Comparison of ENCODE assay signal across 9 cellular contexts in genomic region chr11:68127791-68128681, GRCh38. TPM values are rescaled to one million over a fixed set of nuclear protein-coding genes. Genes with fewer than 3 reads are reported as not detected.
DNase-seq lines count a peak whose midpoint lies in the region; ATAC-seq, FAIRE-seq and TF ChIP-seq lines count a peak whose summit lies in the region.
"Had no signal": no experiment of that assay in that cellular context is flagged by ENCODE, and none has a peak within 500 bp of the region (broad histone marks: within the 10 kb centered on the region; RNA-seq: fewer than 3 reads in every experiment).

No MANE protein-coding gene starts in this region.

- peak overlapping the region; percentile 98 for H3K27ac ChIP-seq in HUES64 (ENCODE audit: low read depth, low read length)
- H3K27ac ChIP-seq in HepG2 (ENCODE audit: extremely low read length, insufficient read depth, low read length) = peak overlapping the region; percentile 99
- peak overlapping the region; percentile 55 for H3K27ac ChIP-seq in substantia nigra (ENCODE audit: low read depth, low read length, poor library complexity, severe bottlenecking)

- H3K4me3 ChIP-seq in HUES64 (ENCODE audit: low read length) (peak overlapping the region; percentile 39), HepG2 (replicated peaks in 1 of 3; ENCODE audit: insufficient read depth in 1 of 3, low read depth in 2 of 3, low read length in 3 of 3) (peak overlapping the region; percentile 59 to 78 (median 62))

- TF ChIP-seq CTCF in HepG2 (CRISPR knock-in tag; IDR thresholded peaks at IDR 0.05) = peak; percentile 37; the same call in 1 of the 2 replicates

- H3K9me3 ChIP-seq in HUES64 (ENCODE audit: insufficient read depth, low read depth, low read length) = peaks cover 22% of the 10 kb centered on the region
- peaks cover 12% of the 10 kb centered on the region; the same call in 1 of the 2 replicates for H3K9me3 ChIP-seq in HepG2 (ENCODE audit: low read length)

- peaks cover 2% of the 10 kb centered on the region for H3K79me2 ChIP-seq in HepG2 (ENCODE audit: insufficient read depth, low read length)

- peak; percentile 84 for ATAC-seq in HepG2
- no peak for ATAC-seq in GM21390 (IDR thresholded peaks at IDR 0.05; ENCODE audit: unreplicated experiment)
- ATAC-seq in HG02970 (IDR thresholded peaks at IDR 0.05; ENCODE audit: low FRiP score, unreplicated experiment) = no peak
- ATAC-seq in GM18511 (IDR thresholded peaks at IDR 0.05; ENCODE audit: unreplicated experiment) = no peak

- DNase-seq in ecto neural progenitor cell (ENCODE audit: low spot score) (peak; percentile 89), HepG2 (ENCODE audit: low spot score) (peak; percentile 90), substantia nigra (lab: John Stamatoyannopoulos, UW) (peak in 35 of 49 donors; percentile 25 to 91 (median 55))
- no peak for DNase-seq in effector CD8-positive, alpha-beta T cell (lab: John Stamatoyannopoulos, UW)

- no peak for TF ChIP-seq POLR2A in HepG2 (IDR thresholded peaks at IDR 0.05; ENCODE audit: insufficient read depth in 1 of 2, low read depth in 2 of 2, low read length in 2 of 2)

- no peak for FAIRE-seq in HepG2 (lab: Jason Lieb, UNC)
- FAIRE-seq: TTC549 had no signal

- in situ Hi-C loops in HepG2 (cut with HindIII; ENCODE audit: extremely low pct_ligation_motif_present, low pct_unique_long_range_greater_than_20kb) = no loop called here

- BruUV-seq in HepG2 (replicated peaks; lab: Mats Ljungman, UMichigan) = TSS peak; percentile 85

- TF ChIP-seq EP300 in HepG2 (IDR thresholded peaks at IDR 0.05; ENCODE audit: low read depth in 2 of 2, low read length in 2 of 2) (peak in 1 of 2 experiments; percentile 74; a peak in 3 of 4 replicates), HepG2 (CRISPR knock-in tag; IDR thresholded peaks at IDR 0.05; ENCODE audit: borderline replicate concordance) (peak; percentile 32; the same call in 1 of the 2 replicates)

- intact Hi-C loops in HepG2 (cut with micrococcal nuclease; ENCODE audit: unreplicated experiment) = loop anchor here (2.0 kb wide), 1 partner anchor 19 kb away; no protein-coding TSS in a partner anchor

- CTCF ChIA-PET in HepG2 (lab: Yijun Ruan, JAX; ENCODE audit: low intra/inter-chr PET ratio, low total read pairs) = no interaction called here

- H3K9ac ChIP-seq in HUES64 (ENCODE audit: low read depth, low read length) (peak overlapping the region; percentile 65), HepG2 (ENCODE audit: insufficient read depth, low read depth, low read length) (peak overlapping the region; percentile 84)

- H3K27me3 ChIP-seq in HUES64 (ENCODE audit: insufficient read depth, low read length) (no peaks in the 10 kb centered on the region), HepG2 (ENCODE audit: control insufficient read depth in 1 of 2, insufficient read depth in 2 of 2, low read length in 2 of 2) (no peaks in the 10 kb centered on the region)

- H4K20me1 ChIP-seq in HepG2 (ENCODE audit: insufficient read depth, low read length) = no peaks in the 10 kb centered on the region

- peak; percentile 46 for TF ChIP-seq RAD21 in HepG2 (CRISPR knock-in tag; IDR thresholded peaks at IDR 0.05)

- 8% methylated on average over 47 of the region's 48 CpGs for WGBS in HUES64
- 3% methylated on average over 4 of the region's 48 CpGs for WGBS in HepG2 (ENCODE audit: low lambda C conversion rate)

- POLR2A ChIA-PET in HepG2 (lab: Yijun Ruan, JAX) = interaction anchor here (0.7 to 7.6 kb wide), 14 partner anchors 10 to 171 kb away, joined by 3 to 196 read pairs (median 10); partner anchors contain the start of genes ALDH3B1 and TCIRG1

- H3K36me3 ChIP-seq in HUES64 (ENCODE audit: insufficient read depth, low read length) (no peaks in the 10 kb centered on the region), HepG2 (replicated peaks in 1 of 2; ENCODE audit: control insufficient read depth in 1 of 2, insufficient read depth in 2 of 2, low read length in 2 of 2) (no peaks in the 10 kb centered on the region)

- no peak overlapping the region for H2AFZ ChIP-seq in HepG2 (ENCODE audit: low read length)

- H3K4me1 ChIP-seq in HUES64 (ENCODE audit: insufficient read depth, low read length) (peaks cover 36% of the 10 kb centered on the region), HepG2 (ENCODE audit: insufficient read depth, low read length) (peaks cover 66% of the 10 kb centered on the region)

- peak overlapping the region; percentile 99 for H3K4me2 ChIP-seq in HepG2 (ENCODE audit: low read depth, low read length)

TF ChIP-seq in HepG2, 621 proteins besides CTCF, POLR2A, EP300 and RAD21 (continues in another document):
- TF ChIP-seq NFIC (IDR thresholded peaks at IDR 0.05; ENCODE audit: low read length) (peak; percentile 43; the same call in 1 of the 2 replicates), ZMYM4 (CRISPR knock-in tag; IDR thresholded peaks at IDR 0.05) (no peak), ZNF788 (CRISPR knock-in tag; IDR thresholded peaks at IDR 0.05; ENCODE audit: borderline replicate concordance) (no peak; the same call in 1 of the 2 replicates), ZMYM2 (CRISPR knock-in tag; IDR thresholded peaks at IDR 0.05) (peak; percentile 86), TFDP1 (CRISPR knock-in tag; IDR thresholded peaks at IDR 0.05; ENCODE audit: borderline replicate concordance) (0 out of 2 replicates have a peak, but pooled peaks have one; percentile 16), NFYC (CRISPR knock-in tag; IDR thresholded peaks at IDR 0.05) (no peak), ZSCAN29 (CRISPR knock-in tag; conservative IDR thresholded peaks at IDR 0.05) (no peak), ZNF605 (CRISPR knock-in tag; IDR thresholded peaks at IDR 0.05) (no peak), ZSCAN31 (CRISPR knock-in tag; IDR thresholded peaks at IDR 0.05; ENCODE audit: low read depth) (no peak), RFXANK (CRISPR knock-in tag; IDR thresholded peaks at IDR 0.05) (no peak), ZNF30 (CRISPR knock-in tag; IDR thresholded peaks at IDR 0.05) (no peak), ZNF567 (CRISPR knock-in tag; IDR thresholded peaks at IDR 0.05; ENCODE audit: borderline replicate concordance) (no peak; the same call in 1 of the 2 replicates), ZNF362 (CRISPR knock-in tag; IDR thresholded peaks at IDR 0.05; ENCODE audit: borderline replicate concordance) (no peak)
- TF ChIP-seq, protein P1, sequence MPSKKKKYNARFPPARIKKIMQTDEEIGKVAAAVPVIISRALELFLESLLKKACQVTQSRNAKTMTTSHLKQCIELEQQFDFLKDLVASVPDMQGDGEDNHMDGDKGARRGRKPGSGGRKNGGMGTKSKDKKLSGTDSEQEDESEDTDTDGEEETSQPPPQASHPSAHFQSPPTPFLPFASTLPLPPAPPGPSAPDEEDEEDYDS (CRISPR knock-in tag; IDR thresholded peaks at IDR 0.05) = no peak; the same call in 1 of the 2 replicates
- TF ChIP-seq, protein P2, sequence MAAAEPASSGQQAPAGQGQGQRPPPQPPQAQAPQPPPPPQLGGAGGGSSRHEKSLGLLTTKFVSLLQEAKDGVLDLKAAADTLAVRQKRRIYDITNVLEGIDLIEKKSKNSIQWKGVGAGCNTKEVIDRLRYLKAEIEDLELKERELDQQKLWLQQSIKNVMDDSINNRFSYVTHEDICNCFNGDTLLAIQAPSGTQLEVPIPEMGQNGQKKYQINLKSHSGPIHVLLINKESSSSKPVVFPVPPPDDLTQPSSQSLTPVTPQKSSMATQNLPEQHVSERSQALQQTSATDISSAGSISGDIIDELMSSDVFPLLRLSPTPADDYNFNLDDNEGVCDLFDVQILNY (CRISPR knock-in tag; conservative IDR thresholded peaks at IDR 0.05) = no peak

RNA-seq across cellular contexts. Expression of gene CHKA, which starts 6.8 kb away (rescaled TPM):
- polyA plus RNA-seq in HUES64 (2013, experiment 1 of 2) = 34.9 TPM
- 33.0 TPM for polyA plus RNA-seq in HUES64 (2013, experiment 2 of 2)
- total RNA-seq in HepG2 (2016; rRNA removed; fragmentation: Illumina TruSeq; extraction: Trizol) = 83.6 and 92.7 TPM in 2 replicates
- total RNA-seq in HepG2 (2016; cell fraction: cytosol; rRNA removed; fragmentation: Illumina TruSeq; extraction: Trizol; ENCODE audit: low read depth) = 19.2 and 23.2 TPM in 2 replicates
- 87.5 and 87.8 TPM in 2 replicates for total RNA-seq in HepG2 (2016; cell fraction: insoluble cytoplasmic fraction; rRNA removed; fragmentation: Illumina TruSeq; extraction: Trizol)
- total RNA-seq in HepG2 (2016; cell fraction: membrane; rRNA removed; fragmentation: Illumina TruSeq; extraction: Trizol) = 52.5 and 57.2 TPM in 2 replicates
- 127 and 148 TPM in 2 replicates for total RNA-seq in HepG2 (2016; cell fraction: nucleus; rRNA removed; fragmentation: Illumina TruSeq; extraction: Trizol)
- polyA plus RNA-seq in HepG2 (2011; rRNA removed) = 61.1 and 71.6 TPM in 2 replicates
- 53.1 and 55.7 TPM in 2 replicates for polyA plus RNA-seq in HepG2 (2011; cell fraction: cytosol; rRNA removed)
- polyA plus RNA-seq in HepG2 (2011; cell fraction: nucleus; rRNA removed) = 87.9 and 97.8 TPM in 2 replicates
- polyA plus RNA-seq in HepG2 (2012) = 57.3 and 69.6 TPM in 2 replicates
- 17.1 and 18.4 TPM in 2 replicates for polyA plus RNA-seq in HepG2 (2016; cell fraction: cytosol; fragmentation: Illumina TruSeq; extraction: Trizol; ENCODE audit: low read depth)
- 91.8 and 101 TPM in 2 replicates for polyA plus RNA-seq in HepG2 (2016; cell fraction: insoluble cytoplasmic fraction; fragmentation: Illumina TruSeq; extraction: Trizol; ENCODE audit: low read depth)
- 34.6 and 36.0 TPM in 2 replicates for polyA plus RNA-seq in HepG2 (2016; cell fraction: membrane; fragmentation: Illumina TruSeq; extraction: Trizol; ENCODE audit: low read depth)
- 309 and 329 TPM in 2 replicates for polyA plus RNA-seq in HepG2 (2016; cell fraction: nucleus; fragmentation: Illumina TruSeq; extraction: Trizol; ENCODE audit: insufficient read depth, low read depth)
- 46.2 and 97.9 TPM in 2 replicates for polyA minus RNA-seq in HepG2 (2011; rRNA and poly(A)+ RNA removed; ENCODE audit: low replicate concordance)
- polyA minus RNA-seq in HepG2 (2011; cell fraction: cytosol; rRNA and poly(A)+ RNA removed) = 41.1 and 41.4 TPM in 2 replicates
- polyA minus RNA-seq in HepG2 (2011; cell fraction: nucleus; rRNA and poly(A)+ RNA removed) = 84.0 and 96.3 TPM in 2 replicates
